1 cellular context compared by ENCODE assay signal in genomic region chr22:30326704-30327362, GRCh38.
A peak's percentile ranks its signal among the peaks of the same experiment; 100 is the strongest.
TF ChIP-seq lines count a peak whose summit lies in the region.

Gene TBC1D10A, minus strand, starts transcription at chr22:30326941. Its CDS starts 60 bp downstream, at chr22:30326881.

TF ChIP-seq in HepG2, 621 proteins besides CTCF, POLR2A, EP300 and RAD21 (continued from another document and continues in another):
- TF ChIP-seq, protein P1, sequence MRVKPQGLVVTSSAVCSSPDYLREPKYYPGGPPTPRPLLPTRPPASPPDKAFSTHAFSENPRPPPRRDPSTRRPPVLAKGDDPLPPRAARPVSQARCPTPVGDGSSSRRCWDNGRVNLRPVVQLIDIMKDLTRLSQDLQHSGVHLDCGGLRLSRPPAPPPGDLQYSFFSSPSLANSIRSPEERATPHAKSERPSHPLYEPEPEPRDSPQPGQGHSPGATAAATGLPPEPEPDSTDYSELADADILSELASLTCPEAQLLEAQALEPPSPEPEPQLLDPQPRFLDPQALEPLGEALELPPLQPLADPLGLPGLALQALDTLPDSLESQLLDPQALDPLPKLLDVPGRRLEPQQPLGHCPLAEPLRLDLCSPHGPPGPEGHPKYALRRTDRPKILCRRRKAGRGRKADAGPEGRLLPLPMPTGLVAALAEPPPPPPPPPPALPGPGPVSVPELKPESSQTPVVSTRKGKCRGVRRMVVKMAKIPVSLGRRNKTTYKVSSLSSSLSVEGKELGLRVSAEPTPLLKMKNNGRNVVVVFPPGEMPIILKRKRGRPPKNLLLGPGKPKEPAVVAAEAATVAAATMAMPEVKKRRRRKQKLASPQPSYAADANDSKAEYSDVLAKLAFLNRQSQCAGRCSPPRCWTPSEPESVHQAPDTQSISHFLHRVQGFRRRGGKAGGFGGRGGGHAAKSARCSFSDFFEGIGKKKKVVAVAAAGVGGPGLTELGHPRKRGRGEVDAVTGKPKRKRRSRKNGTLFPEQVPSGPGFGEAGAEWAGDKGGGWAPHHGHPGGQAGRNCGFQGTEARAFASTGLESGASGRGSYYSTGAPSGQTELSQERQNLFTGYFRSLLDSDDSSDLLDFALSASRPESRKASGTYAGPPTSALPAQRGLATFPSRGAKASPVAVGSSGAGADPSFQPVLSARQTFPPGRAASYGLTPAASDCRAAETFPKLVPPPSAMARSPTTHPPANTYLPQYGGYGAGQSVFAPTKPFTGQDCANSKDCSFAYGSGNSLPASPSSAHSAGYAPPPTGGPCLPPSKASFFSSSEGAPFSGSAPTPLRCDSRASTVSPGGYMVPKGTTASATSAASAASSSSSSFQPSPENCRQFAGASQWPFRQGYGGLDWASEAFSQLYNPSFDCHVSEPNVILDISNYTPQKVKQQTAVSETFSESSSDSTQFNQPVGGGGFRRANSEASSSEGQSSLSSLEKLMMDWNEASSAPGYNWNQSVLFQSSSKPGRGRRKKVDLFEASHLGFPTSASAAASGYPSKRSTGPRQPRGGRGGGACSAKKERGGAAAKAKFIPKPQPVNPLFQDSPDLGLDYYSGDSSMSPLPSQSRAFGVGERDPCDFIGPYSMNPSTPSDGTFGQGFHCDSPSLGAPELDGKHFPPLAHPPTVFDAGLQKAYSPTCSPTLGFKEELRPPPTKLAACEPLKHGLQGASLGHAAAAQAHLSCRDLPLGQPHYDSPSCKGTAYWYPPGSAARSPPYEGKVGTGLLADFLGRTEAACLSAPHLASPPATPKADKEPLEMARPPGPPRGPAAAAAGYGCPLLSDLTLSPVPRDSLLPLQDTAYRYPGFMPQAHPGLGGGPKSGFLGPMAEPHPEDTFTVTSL (CRISPR knock-in tag; IDR thresholded peaks at IDR 0.05; ENCODE audit: borderline replicate concordance): no peak
- TF ChIP-seq NFE2 (CRISPR knock-in tag; IDR thresholded peaks at IDR 0.05) (no peak), SIN3A (IDR thresholded peaks at IDR 0.05; ENCODE audit: borderline replicate concordance, low read depth, low read length) (0 out of 2 replicates have a peak, but pooled peaks have one; percentile 53), SNAPC2 (CRISPR knock-in tag; IDR thresholded peaks at IDR 0.05) (no peak), KDM5B (CRISPR knock-in tag; IDR thresholded peaks at IDR 0.05; ENCODE audit: borderline replicate concordance) (no peak; the same call in 1 of the 2 replicates), SMAD1 (CRISPR knock-in tag; IDR thresholded peaks at IDR 0.05; ENCODE audit: borderline replicate concordance, low read depth) (no peak), BCL6 (CRISPR knock-in tag; IDR thresholded peaks at IDR 0.05) (no peak), NCOA2 (CRISPR knock-in tag; IDR thresholded peaks at IDR 0.05) (no peak), CENPT (CRISPR knock-in tag; IDR thresholded peaks at IDR 0.05; ENCODE audit: low read depth) (no peak), CAMTA2 (CRISPR knock-in tag; IDR thresholded peaks at IDR 0.05; ENCODE audit: borderline replicate concordance) (no peak), ZNF20 (CRISPR knock-in tag; IDR thresholded peaks at IDR 0.05) (no peak), SKIL (CRISPR knock-in tag; IDR thresholded peaks at IDR 0.05; ENCODE audit: borderline replicate concordance) (no peak), ERF (CRISPR knock-in tag; IDR thresholded peaks at IDR 0.05) (no peak), ZNF335 (CRISPR knock-in tag; IDR thresholded peaks at IDR 0.05) (no peak; the same call in 1 of the 2 replicates), ZNF775 (CRISPR knock-in tag; IDR thresholded peaks at IDR 0.05; ENCODE audit: borderline replicate concordance) (no peak), ZNF180 (CRISPR knock-in tag; IDR thresholded peaks at IDR 0.05; ENCODE audit: borderline replicate concordance, low read depth) (no peak), KDM4B (CRISPR knock-in tag; IDR thresholded peaks at IDR 0.05) (no peak), DRAP1 (CRISPR knock-in tag; IDR thresholded peaks at IDR 0.05) (no peak), CSRNP1 (CRISPR knock-in tag; IDR thresholded peaks at IDR 0.05) (no peak), ZNF234 (CRISPR knock-in tag; conservative IDR thresholded peaks at IDR 0.05) (no peak), CBX5 (CRISPR knock-in tag; IDR thresholded peaks at IDR 0.05; ENCODE audit: borderline replicate concordance) (no peak), MAFF (IDR thresholded peaks at IDR 0.05; ENCODE audit: low read depth, low read length) (no peak), KDM5A (IDR thresholded peaks at IDR 0.05; ENCODE audit: borderline replicate concordance, low read length) (peak; percentile 27; the same call in 1 of the 2 replicates), NFYB (CRISPR knock-in tag; IDR thresholded peaks at IDR 0.05) (peak; percentile 66), ZNF17 (CRISPR knock-in tag; IDR thresholded peaks at IDR 0.05) (no peak), E2F2 (CRISPR knock-in tag; IDR thresholded peaks at IDR 0.05; ENCODE audit: borderline replicate concordance) (no peak), ZNF501 (CRISPR knock-in tag; IDR thresholded peaks at IDR 0.05) (no peak), ETV5 (CRISPR knock-in tag; IDR thresholded peaks at IDR 0.05; ENCODE audit: borderline replicate concordance) (peak; percentile 12; the same call in 1 of the 2 replicates), ARNT (IDR thresholded peaks at IDR 0.05) (no peak), ZNF652 (CRISPR knock-in tag; IDR thresholded peaks at IDR 0.05; ENCODE audit: borderline replicate concordance, low read depth) (no peak), HDAC2 (CRISPR knock-in tag; IDR thresholded peaks at IDR 0.05) (no peak), NFE2L2 (IDR thresholded peaks at IDR 0.05; ENCODE audit: low read length) (no peak), ZNF687 (CRISPR knock-in tag; IDR thresholded peaks at IDR 0.05) (peak; percentile 73), ZKSCAN8 (CRISPR knock-in tag; IDR thresholded peaks at IDR 0.05; ENCODE audit: borderline replicate concordance) (no peak), STAT5B (CRISPR knock-in tag; IDR thresholded peaks at IDR 0.05) (no peak), YY1 (IDR thresholded peaks at IDR 0.05; ENCODE audit: insufficient read depth, insufficient replicate concordance, low read depth, low read length) (peak; percentile 51), ZNF83 (CRISPR knock-in tag; IDR thresholded peaks at IDR 0.05; ENCODE audit: borderline replicate concordance) (no peak), ZFP41 (CRISPR knock-in tag; IDR thresholded peaks at IDR 0.05; ENCODE audit: borderline replicate concordance) (no peak)
- TF ChIP-seq, protein P2, sequence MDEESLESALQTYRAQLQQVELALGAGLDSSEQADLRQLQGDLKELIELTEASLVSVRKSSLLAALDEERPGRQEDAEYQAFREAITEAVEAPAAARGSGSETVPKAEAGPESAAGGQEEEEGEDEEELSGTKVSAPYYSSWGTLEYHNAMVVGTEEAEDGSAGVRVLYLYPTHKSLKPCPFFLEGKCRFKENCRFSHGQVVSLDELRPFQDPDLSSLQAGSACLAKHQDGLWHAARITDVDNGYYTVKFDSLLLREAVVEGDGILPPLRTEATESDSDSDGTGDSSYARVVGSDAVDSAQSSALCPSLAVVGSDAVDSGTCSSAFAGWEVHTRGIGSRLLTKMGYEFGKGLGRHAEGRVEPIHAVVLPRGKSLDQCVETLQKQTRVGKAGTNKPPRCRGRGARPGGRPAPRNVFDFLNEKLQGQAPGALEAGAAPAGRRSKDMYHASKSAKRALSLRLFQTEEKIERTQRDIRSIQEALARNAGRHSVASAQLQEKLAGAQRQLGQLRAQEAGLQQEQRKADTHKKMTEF (CRISPR knock-in tag; IDR thresholded peaks at IDR 0.05): no peak
- TF ChIP-seq, protein P3, sequence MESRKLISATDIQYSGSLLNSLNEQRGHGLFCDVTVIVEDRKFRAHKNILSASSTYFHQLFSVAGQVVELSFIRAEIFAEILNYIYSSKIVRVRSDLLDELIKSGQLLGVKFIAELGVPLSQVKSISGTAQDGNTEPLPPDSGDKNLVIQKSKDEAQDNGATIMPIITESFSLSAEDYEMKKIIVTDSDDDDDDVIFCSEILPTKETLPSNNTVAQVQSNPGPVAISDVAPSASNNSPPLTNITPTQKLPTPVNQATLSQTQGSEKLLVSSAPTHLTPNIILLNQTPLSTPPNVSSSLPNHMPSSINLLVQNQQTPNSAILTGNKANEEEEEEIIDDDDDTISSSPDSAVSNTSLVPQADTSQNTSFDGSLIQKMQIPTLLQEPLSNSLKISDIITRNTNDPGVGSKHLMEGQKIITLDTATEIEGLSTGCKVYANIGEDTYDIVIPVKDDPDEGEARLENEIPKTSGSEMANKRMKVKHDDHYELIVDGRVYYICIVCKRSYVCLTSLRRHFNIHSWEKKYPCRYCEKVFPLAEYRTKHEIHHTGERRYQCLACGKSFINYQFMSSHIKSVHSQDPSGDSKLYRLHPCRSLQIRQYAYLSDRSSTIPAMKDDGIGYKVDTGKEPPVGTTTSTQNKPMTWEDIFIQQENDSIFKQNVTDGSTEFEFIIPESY (CRISPR knock-in tag; IDR thresholded peaks at IDR 0.05): no peak
- TF ChIP-seq, protein P4, sequence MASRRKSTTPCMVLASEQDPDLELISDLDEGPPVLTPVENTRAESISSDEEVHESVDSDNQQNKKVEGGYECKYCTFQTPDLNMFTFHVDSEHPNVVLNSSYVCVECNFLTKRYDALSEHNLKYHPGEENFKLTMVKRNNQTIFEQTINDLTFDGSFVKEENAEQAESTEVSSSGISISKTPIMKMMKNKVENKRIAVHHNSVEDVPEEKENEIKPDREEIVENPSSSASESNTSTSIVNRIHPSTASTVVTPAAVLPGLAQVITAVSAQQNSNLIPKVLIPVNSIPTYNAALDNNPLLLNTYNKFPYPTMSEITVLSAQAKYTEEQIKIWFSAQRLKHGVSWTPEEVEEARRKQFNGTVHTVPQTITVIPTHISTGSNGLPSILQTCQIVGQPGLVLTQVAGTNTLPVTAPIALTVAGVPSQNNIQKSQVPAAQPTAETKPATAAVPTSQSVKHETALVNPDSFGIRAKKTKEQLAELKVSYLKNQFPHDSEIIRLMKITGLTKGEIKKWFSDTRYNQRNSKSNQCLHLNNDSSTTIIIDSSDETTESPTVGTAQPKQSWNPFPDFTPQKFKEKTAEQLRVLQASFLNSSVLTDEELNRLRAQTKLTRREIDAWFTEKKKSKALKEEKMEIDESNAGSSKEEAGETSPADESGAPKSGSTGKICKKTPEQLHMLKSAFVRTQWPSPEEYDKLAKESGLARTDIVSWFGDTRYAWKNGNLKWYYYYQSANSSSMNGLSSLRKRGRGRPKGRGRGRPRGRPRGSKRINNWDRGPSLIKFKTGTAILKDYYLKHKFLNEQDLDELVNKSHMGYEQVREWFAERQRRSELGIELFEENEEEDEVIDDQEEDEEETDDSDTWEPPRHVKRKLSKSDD (CRISPR knock-in tag; IDR thresholded peaks at IDR 0.05; ENCODE audit: low read depth): no peak
